In genomic region chr5:31743678-31744077, GRCh38 we compare ENCODE assay signal across 24 cellular contexts.
"Had no signal": no experiment of that assay in that cellular context is flagged by ENCODE, and none has a peak within 500 bp of the region (broad histone marks: within the 10 kb centered on the region; RNA-seq: fewer than 3 reads in every experiment).

No MANE protein-coding gene starts in this region.

- DNase-seq: cortex of kidney; effector CD8-positive, alpha-beta T cell; effector memory CD8-positive, alpha-beta T cell; endodermal cell; erythroblast; esophagus squamous epithelium; foreskin fibroblast; foreskin melanocyte; gastrocnemius medialis; glutamatergic neuron; heart right ventricle; hippocampal formation; left cardiac atrium; left lung; left ventricle myocardium superior; lower lobe of right lung; mesenchymal stem cell; mucosa of descending colon; naive B cell; naive thymus-derived CD8-positive, alpha-beta T cell had no signal

- H3K36me3 ChIP-seq: esophagus squamous epithelium, gastrocnemius medialis, heart right ventricle, left lung, lower lobe of right lung had no signal

- FAIRE-seq: endometrium, islet of Langerhans, keratinocyte had no signal

- H3K4me1 ChIP-seq: left lung, lower lobe of right lung had no signal

- H3K27ac ChIP-seq: epithelial cell of prostate, gastrocnemius medialis, left lung, lower lobe of right lung had no signal

- H3K27me3 ChIP-seq: esophagus squamous epithelium, gastrocnemius medialis, heart right ventricle, left lung had no signal

- ATAC-seq: effector memory CD8-positive, alpha-beta T cell; gastrocnemius medialis; heart right ventricle; left cardiac atrium; left lung; left ventricle myocardium superior; lower lobe of right lung; mucosa of descending colon; naive thymus-derived CD8-positive, alpha-beta T cell had no signal

- H3K9me3 ChIP-seq: esophagus squamous epithelium, gastrocnemius medialis, left lung, lower lobe of right lung, mucosa of descending colon had no signal

- H3K4me3 ChIP-seq: esophagus squamous epithelium, gastrocnemius medialis, heart right ventricle, left lung, lower lobe of right lung, mucosa of descending colon had no signal
